13 cellular contexts compared by ENCODE assay signal in genomic region chr11:65586247-65586630, GRCh38. TPM values are rescaled to one million over a fixed set of nuclear protein-coding genes. Genes with fewer than 3 reads are reported as not detected.
DNase-seq lines count a peak whose midpoint lies in the region; ATAC-seq and TF ChIP-seq lines count a peak whose summit lies in the region.
"Had no signal": no experiment of that assay in that cellular context is flagged by ENCODE, and none has a peak within 500 bp of the region (broad histone marks: within the 10 kb centered on the region; RNA-seq: fewer than 3 reads in every experiment).

No MANE protein-coding gene starts in this region.

- H2BK15ac ChIP-seq in neuronal stem cell (ENCODE audit: low read length), result peak overlapping the region; percentile 6

- peaks cover 22% of the 10 kb centered on the region for H3K36me3 ChIP-seq in CD4-positive, CD25-positive, alpha-beta regulatory T cell (ENCODE audit: control insufficient read depth, insufficient read depth, low read length)
- H3K36me3 ChIP-seq in KMS-11 (ENCODE audit: insufficient read depth), result no peaks in the 10 kb centered on the region; the same call in 1 of the 2 replicates
- no peaks in the 10 kb centered on the region for H3K36me3 ChIP-seq in neuronal stem cell (replicated peaks in 1 of 2; ENCODE audit: control insufficient read depth in 2 of 2, insufficient read depth in 2 of 2, low read length in 2 of 2)
- H3K36me3 ChIP-seq: breast epithelium had no signal

- no peaks in the 10 kb centered on the region for H3K9me3 Mint-ChIP-seq in CD4-positive, CD25-positive, alpha-beta regulatory T cell

- no peak overlapping the region for H4K91ac ChIP-seq in neuronal stem cell (ENCODE audit: low read depth, low read length, poor library complexity)

- peak overlapping the region; percentile 56 for H2AK5ac ChIP-seq in neuronal stem cell (ENCODE audit: low read depth, low read length)

- peak overlapping the region; percentile 73 for H3K18ac ChIP-seq in neuronal stem cell (ENCODE audit: low read length)

- H2BK120ac ChIP-seq in neuronal stem cell (ENCODE audit: low read depth, low read length), result peak overlapping the region; percentile 48

- H3K9ac ChIP-seq in KMS-11, result no peak overlapping the region
- H3K9ac ChIP-seq in neuronal stem cell (ENCODE audit: low read depth, low read length, poor library complexity), result no peak overlapping the region

- peak overlapping the region in 2 of 3 donors; percentile 75 to 81 for H3K27ac Mint-ChIP-seq in CD4-positive, CD25-positive, alpha-beta regulatory T cell

- no peak overlapping the region for H2AFZ ChIP-seq in KMS-11 (ENCODE audit: low read depth)
- peak overlapping the region; percentile 52 for H2AFZ ChIP-seq in neuronal stem cell (ENCODE audit: low read length)

- no peaks in the 10 kb centered on the region for H4K20me1 ChIP-seq in KMS-11 (ENCODE audit: insufficient read depth)

- no peaks in the 10 kb centered on the region for H3K27me3 Mint-ChIP-seq in CD4-positive, CD25-positive, alpha-beta regulatory T cell

- no peak overlapping the region for H3K14ac ChIP-seq in neuronal stem cell (ENCODE audit: low read length)

- no CpG with 5 or more reads among the region's 4 CpGs for WGBS in neuronal stem cell (ENCODE audit: extremely low coverage in 2 of 2, insufficient read length in 2 of 2, insufficient replicate concordance in 1 of 2), 2 donors

- H3K79me1 ChIP-seq in neuronal stem cell (ENCODE audit: low read depth, low read length), result no peaks in the 10 kb centered on the region

- H3K4me1 ChIP-seq in CD4-positive, CD25-positive, alpha-beta regulatory T cell (ENCODE audit: control insufficient read depth, insufficient read depth, low read length, poor library complexity, severe bottlenecking), result peaks cover 19% of the 10 kb centered on the region
- H3K4me1 ChIP-seq in KMS-11 (ENCODE audit: low read depth, poor library complexity, severe bottlenecking), result peaks cover 70% of the 10 kb centered on the region
- H3K4me1 ChIP-seq in neuronal stem cell (ENCODE audit: control insufficient read depth in 2 of 2, insufficient read depth in 1 of 2, low read depth in 1 of 2, low read length in 2 of 2), result peaks cover 29 to 54% of the 10 kb centered on the region in 2 donors
- H3K4me1 ChIP-seq: breast epithelium had no signal

- DNase-seq in CD4-positive, CD25-positive, alpha-beta regulatory T cell, result no peak
- DNase-seq in coronary artery (ENCODE audit: low spot score) (no peak), neuronal stem cell (ENCODE audit: low spot score) (no peak), EL (no peak), NCI-H1092 (lab: John Stamatoyannopoulos, UW) (no peak)
- DNase-seq in effector CD4-positive, alpha-beta T cell, result no peak
- DNase-seq: GF-D8, NCI-H1436, NCI-H510A treated with DMSO at 0.1 percent for 48 hours, testis had no signal

- ATAC-seq in CD4-positive, CD25-positive, alpha-beta regulatory T cell (ENCODE audit: low read depth in 2 of 2), result no peak
- no peak for ATAC-seq in HG02938 (IDR thresholded peaks at IDR 0.05; ENCODE audit: unreplicated experiment)

- peaks cover 0 to 34% (median 21%) of the 10 kb centered on the region in 4 donors for H3K4me1 Mint-ChIP-seq in CD4-positive, CD25-positive, alpha-beta regulatory T cell

- H3K27ac ChIP-seq in CD4-positive, CD25-positive, alpha-beta regulatory T cell (ENCODE audit: insufficient read depth, low read length, poor library complexity, severe bottlenecking), result no peak overlapping the region
- H3K27ac ChIP-seq in KMS-11, result peak overlapping the region; percentile 93
- peak overlapping the region; percentile 39 to 91 for H3K27ac ChIP-seq in coronary artery
- H3K27ac ChIP-seq in neuronal stem cell (replicated peaks; ENCODE audit: low read length), result peak overlapping the region; percentile 81
- H3K27ac ChIP-seq: testis had no signal

- no peaks in the 10 kb centered on the region; the same call in 1 of the 2 replicates for H3K79me2 ChIP-seq in KMS-11 (ENCODE audit: insufficient read depth, low read depth)

- no peak overlapping the region for H3K23ac ChIP-seq in neuronal stem cell (ENCODE audit: low read depth, low read length, poor library complexity)

- no peaks in the 10 kb centered on the region for H3K27me3 ChIP-seq in CD4-positive, CD25-positive, alpha-beta regulatory T cell (ENCODE audit: control insufficient read depth, insufficient read depth, low read length)
- H3K27me3 ChIP-seq in KMS-11 (ENCODE audit: insufficient read depth, low read depth) (no peaks in the 10 kb centered on the region), neuronal stem cell (ENCODE audit: control insufficient read depth in 3 of 3, insufficient read depth in 3 of 3, low read depth in 1 of 3, low read length in 3 of 3) (peaks cover 0 to 30% (median 0%) of the 10 kb centered on the region in 3 experiments)
- H3K27me3 ChIP-seq: breast epithelium, testis had no signal

- H4K8ac ChIP-seq in neuronal stem cell (ENCODE audit: low read depth, low read length), result no peak overlapping the region

- TF ChIP-seq CTCF in KMS-11 (conservative IDR thresholded peaks at IDR 0.05; ENCODE audit: low read depth, low read length) (no peak), coronary artery (IDR thresholded peaks at IDR 0.05) (no peak)

- no peaks in the 10 kb centered on the region for H3K9me3 ChIP-seq in CD4-positive, CD25-positive, alpha-beta regulatory T cell (ENCODE audit: control insufficient read depth in 2 of 2, low read length in 2 of 2)
- H3K9me3 ChIP-seq in neuronal stem cell (replicated peaks in 1 of 2; ENCODE audit: control insufficient read depth in 2 of 2, insufficient read depth in 1 of 2, low read depth in 1 of 2, low read length in 2 of 2), result no peaks in the 10 kb centered on the region
- H3K9me3 ChIP-seq: breast epithelium, testis had no signal

- H3K4ac ChIP-seq in neuronal stem cell (ENCODE audit: low read length), result no peak overlapping the region

- H3K4me3 Mint-ChIP-seq in CD4-positive, CD25-positive, alpha-beta regulatory T cell, result no peak overlapping the region

- H3K36me3 Mint-ChIP-seq in CD4-positive, CD25-positive, alpha-beta regulatory T cell, result peaks cover 19% of the 10 kb centered on the region

- H2BK5ac ChIP-seq in neuronal stem cell (ENCODE audit: low read length), result peak overlapping the region; percentile 31

- no peak overlapping the region for H3K4me3 ChIP-seq in CD4-positive, CD25-positive, alpha-beta regulatory T cell (ENCODE audit: low read depth, low read length)
- H3K4me3 ChIP-seq in KMS-11 (IDR thresholded peaks at IDR 0.05; ENCODE audit: insufficient read depth, low read depth, low read length) (no peak overlapping the region), coronary artery (no peak overlapping the region), neuronal stem cell (ENCODE audit: low read length in 2 of 2) (no peak overlapping the region)
- H3K4me3 ChIP-seq: breast epithelium, testis had no signal

- H3K4me2 ChIP-seq in KMS-11 (peak overlapping the region; percentile 95), neuronal stem cell (ENCODE audit: insufficient read depth, low read length, poor library complexity, severe bottlenecking) (peak overlapping the region; percentile 26)

- peak overlapping the region; percentile 63 for H2BK12ac ChIP-seq in neuronal stem cell (ENCODE audit: low read length)

RNA-seq across cellular contexts. Expression of gene KCNK7, which starts 9.4 kb away (rescaled TPM):
- total RNA-seq in CD4-positive, CD25-positive, alpha-beta regulatory T cell, result 5.5 TPM
- 1 to 10 TPM in 1 of 4 donors, under 1 TPM in 2, not detected in 1; 0.19 to 1.5 (median 0.76) TPM for polyA plus RNA-seq in CD4-positive, CD25-positive, alpha-beta regulatory T cell
- 0.06 TPM for polyA plus RNA-seq in neuronal stem cell (2013, experiment 1 of 2)
- 0.08 TPM for polyA plus RNA-seq in neuronal stem cell (2013, experiment 2 of 2)

RNA-seq across cellular contexts. Expression of gene EHBP1L1, which starts 10.4 kb away (rescaled TPM):
- 143 TPM for total RNA-seq in CD4-positive, CD25-positive, alpha-beta regulatory T cell
- polyA plus RNA-seq in CD4-positive, CD25-positive, alpha-beta regulatory T cell, result 10 to 100 TPM in 1 of 4 donors, 1 to 10 TPM in 3; 7.8 to 11.6 (median 8.7) TPM
- polyA plus RNA-seq in neuronal stem cell (2013, experiment 1 of 2), result 7.3 TPM
- polyA plus RNA-seq in neuronal stem cell (2013, experiment 2 of 2), result 6.4 TPM

RNA-seq across cellular contexts. Expression of gene FAM89B, which starts 13.9 kb away (rescaled TPM):
- 49.4 TPM for total RNA-seq in CD4-positive, CD25-positive, alpha-beta regulatory T cell
- polyA plus RNA-seq in CD4-positive, CD25-positive, alpha-beta regulatory T cell, result 100 to 1,000 TPM in 3 of 4 donors, 10 to 100 TPM in 1; 77.1 to 158 (median 115) TPM
- polyA plus RNA-seq in neuronal stem cell (2013, experiment 1 of 2), result 50.9 TPM
- 50.0 TPM for polyA plus RNA-seq in neuronal stem cell (2013, experiment 2 of 2)

RNA-seq across cellular contexts. Expression of gene ZNRD2, which starts 16.0 kb away (rescaled TPM):
- total RNA-seq in CD4-positive, CD25-positive, alpha-beta regulatory T cell, result 34.6 TPM
- polyA plus RNA-seq in CD4-positive, CD25-positive, alpha-beta regulatory T cell, result 10 to 100 TPM; 64.6 to 84.7 (median 73.1) TPM
- polyA plus RNA-seq in neuronal stem cell (2013, experiment 1 of 2), result 53.3 TPM
- polyA plus RNA-seq in neuronal stem cell (2013, experiment 2 of 2), result 50.3 TPM

RNA-seq across cellular contexts. Expression of gene MAP3K11, which starts 27.8 kb away (rescaled TPM):
- total RNA-seq in CD4-positive, CD25-positive, alpha-beta regulatory T cell, result 73.1 TPM
- 10 to 100 TPM in 2 of 4 donors, 1 to 10 TPM in 2; 8.1 to 11.6 (median 9.8) TPM for polyA plus RNA-seq in CD4-positive, CD25-positive, alpha-beta regulatory T cell
- 34.0 TPM for polyA plus RNA-seq in neuronal stem cell (2013, experiment 1 of 2)
- polyA plus RNA-seq in neuronal stem cell (2013, experiment 2 of 2), result 32.6 TPM
